In the genomic region with DNA sequence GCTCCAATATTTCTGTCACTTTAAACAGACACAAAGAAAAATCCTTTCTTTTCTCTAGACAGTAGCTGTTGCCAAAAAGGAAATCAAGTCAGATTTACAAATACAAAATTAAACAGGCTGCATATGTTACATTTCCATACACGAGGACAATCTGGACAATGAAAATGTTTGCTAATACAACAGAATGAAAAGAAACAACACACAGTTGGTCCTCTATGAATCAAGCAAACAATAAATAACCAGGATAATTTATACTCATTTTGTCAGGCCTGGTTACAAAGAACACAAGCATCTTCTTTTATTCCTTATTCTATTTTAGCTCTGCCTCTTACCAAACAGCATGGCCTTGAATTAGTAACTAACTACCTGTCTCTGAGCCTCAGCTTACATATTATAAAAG, we compare ENCODE assay signal across 30 cellular contexts.
A peak's percentile ranks its signal among the peaks of the same experiment; 100 is the strongest.
DNase-seq lines count a peak whose midpoint lies in the region; ATAC-seq and TF ChIP-seq lines count a peak whose summit lies in the region.
"Had no signal": no experiment of that assay in that cellular context is flagged by ENCODE, and none has a peak within 500 bp of the region (broad histone marks: within the 10 kb centered on the region; RNA-seq: fewer than 3 reads in every experiment).

No MANE protein-coding gene starts in this region.

- WGBS in heart right ventricle, 2 donors, result 23 to 33% methylated on average over 1 of the region's 1 CpG
- WGBS in esophagus squamous epithelium, 2 donors, result 35 to 43% methylated on average over 1 of the region's 1 CpG
- WGBS in transverse colon (ENCODE audit: low coverage in 1 of 2), 2 donors, result 29 to 33% methylated on average over 1 of the region's 1 CpG

- in situ Hi-C loops in transverse colon (cut with MboI; ENCODE audit: low pct_ligation_motif_present in 1 of 4, low pct_unique_long_range_greater_than_20kb in 1 of 4, low sequenced_read_pairs in 3 of 4), result loop anchor here in 2 of 4 donors (10.0 kb wide), 2 partner anchors 84 to 136 kb away; no protein-coding TSS in a partner anchor

- peak overlapping the region in 1 of 3 experiments; percentile 32 for H3K4me3 Mint-ChIP-seq in nephron
- H3K4me3 Mint-ChIP-seq: activated CD4-positive, alpha-beta memory T cell treated with anti-CD3 and anti-CD28 coated beads, Interleukin-2, amount 10 ng/mL, durations not matched to agents 7 days and 5 days; activated naive CD8-positive, alpha-beta T cell; CD8-positive, alpha-beta memory T cell; central memory CD8-positive, alpha-beta T cell; stimulated activated naive CD8-positive, alpha-beta T cell treated with anti-CD3 and anti-CD28 coated beads, Interleukin-15, amount 100 ng/mL, for 72 hours had no signal

- H3K27ac ChIP-seq in heart right ventricle (peak overlapping the region; percentile 54 to 87 (median 82)), esophagus squamous epithelium (peak overlapping the region in 3 of 4 donors; percentile 34 to 78 (median 71)), transverse colon (peak overlapping the region; percentile 4 to 65 (median 58)), SJCRH30 (no peak overlapping the region)

- H3K27ac Mint-ChIP-seq in nephron, result peak overlapping the region; percentile 68 to 84 (median 73)
- H3K27ac Mint-ChIP-seq: activated CD4-positive, alpha-beta memory T cell treated with anti-CD3 and anti-CD28 coated beads, Interleukin-2, amount 10 ng/mL, durations not matched to agents 7 days and 5 days; activated naive CD8-positive, alpha-beta T cell; stimulated activated naive CD8-positive, alpha-beta T cell treated with anti-CD3 and anti-CD28 coated beads, Interleukin-15, amount 100 ng/mL, for 72 hours had no signal

- no peak for TF ChIP-seq EP300 in transverse colon (IDR thresholded peaks at IDR 0.05; ENCODE audit: low read depth)

- H3K9me3 ChIP-seq in heart right ventricle, result no peaks in the 10 kb centered on the region
- no peaks in the 10 kb centered on the region for H3K9me3 ChIP-seq in esophagus squamous epithelium
- H3K9me3 ChIP-seq in transverse colon, result no peaks in the 10 kb centered on the region
- no peaks in the 10 kb centered on the region for H3K9me3 ChIP-seq in SJCRH30 (replicated peaks)
- H3K9me3 ChIP-seq: BE2C had no signal

- H3K4me3 ChIP-seq in heart right ventricle, result no peak overlapping the region
- H3K4me3 ChIP-seq in esophagus squamous epithelium, result no peak overlapping the region
- H3K4me3 ChIP-seq in transverse colon, result no peak overlapping the region
- H3K4me3 ChIP-seq in SJCRH30, result no peak overlapping the region
- H3K4me3 ChIP-seq: lung had no signal

- peaks cover 3% of the 10 kb centered on the region for H3K36me3 Mint-ChIP-seq in nephron (ENCODE audit: low read depth)

- no peaks in the 10 kb centered on the region for H3K27me3 Mint-ChIP-seq in nephron (ENCODE audit: low read depth)
- H3K27me3 Mint-ChIP-seq: activated CD4-positive, alpha-beta memory T cell treated with anti-CD3 and anti-CD28 coated beads, Interleukin-2, amount 10 ng/mL, durations not matched to agents 7 days and 5 days; activated naive CD8-positive, alpha-beta T cell; CD8-positive, alpha-beta memory T cell; central memory CD8-positive, alpha-beta T cell; stimulated activated naive CD8-positive, alpha-beta T cell treated with anti-CD3 and anti-CD28 coated beads, Interleukin-15, amount 100 ng/mL, for 72 hours had no signal

- H3K27me3 ChIP-seq in heart right ventricle (no peaks in the 10 kb centered on the region), esophagus squamous epithelium (no peaks in the 10 kb centered on the region), transverse colon (no peaks in the 10 kb centered on the region), SJCRH30 (no peaks in the 10 kb centered on the region)
- H3K27me3 ChIP-seq: BE2C had no signal

- no peaks in the 10 kb centered on the region for H3K9me3 Mint-ChIP-seq in nephron
- H3K9me3 Mint-ChIP-seq: activated CD4-positive, alpha-beta memory T cell treated with anti-CD3 and anti-CD28 coated beads, Interleukin-2, amount 10 ng/mL, durations not matched to agents 7 days and 5 days; CD8-positive, alpha-beta memory T cell; central memory CD8-positive, alpha-beta T cell; stimulated activated naive CD8-positive, alpha-beta T cell treated with anti-CD3 and anti-CD28 coated beads, Interleukin-15, amount 100 ng/mL, for 72 hours had no signal

- intact Hi-C loops in heart right ventricle (cut with DNase I) (loop anchor here in 3 of 10 donors (10.0 kb wide), 3 partner anchors 136 to 674 kb away; a partner anchor contains a TSS), Right ventricle myocardium superior (cut with DNase I) (no loop called here), esophagus squamous epithelium (cut with DNase I) (no loop called here), transverse colon (cut with DNase I; ENCODE audit: low total_unique reads) (no loop called here)

- peaks cover 66% of the 10 kb centered on the region for H3K4me1 Mint-ChIP-seq in nephron
- H3K4me1 Mint-ChIP-seq: activated CD4-positive, alpha-beta memory T cell treated with anti-CD3 and anti-CD28 coated beads, Interleukin-2, amount 10 ng/mL, durations not matched to agents 7 days and 5 days; stimulated activated naive CD8-positive, alpha-beta T cell treated with anti-CD3 and anti-CD28 coated beads, Interleukin-15, amount 100 ng/mL, for 72 hours had no signal

- H3K4me1 ChIP-seq in heart right ventricle (peaks cover 17 to 66% (median 44%) of the 10 kb centered on the region in 9 donors), esophagus squamous epithelium (peaks cover 11 to 69% (median 25%) of the 10 kb centered on the region in 3 donors), transverse colon (peaks cover 13 to 48% (median 24%) of the 10 kb centered on the region in 4 donors), SJCRH30 (peaks cover 12% of the 10 kb centered on the region)

- ATAC-seq in heart right ventricle (no peak), Right ventricle myocardium superior (ENCODE audit: poor library complexity) (no peak)
- ATAC-seq: stimulated activated naive CD8-positive, alpha-beta T cell treated with anti-CD3 and anti-CD28 coated beads, Interleukin-15, amount 100 ng/mL, for 72 hours had no signal

- DNase-seq in heart right ventricle (no peak), Right ventricle myocardium superior (no peak), esophagus squamous epithelium (lab: John Stamatoyannopoulos, UW) (no peak), transverse colon (no peak), SJCRH30 (no peak), NCI-H2107 treated with DMSO at 0.1 percent for 48 hours (lab: John Stamatoyannopoulos, UW; ENCODE audit: unreplicated experiment) (no peak)
- DNase-seq in NK-92 treated with Interleukin-12 subunit alpha and Interleukin-12 subunit beta, amount 100 ng/mL, for 24 hours (lab: John Stamatoyannopoulos, UW), result no peak
- DNase-seq: activated CD4-positive, alpha-beta memory T cell treated with anti-CD3 and anti-CD28 coated beads, Interleukin-2, amount 10 ng/mL, durations not matched to agents 7 days and 5 days; activated CD4-positive, CD25-positive, alpha-beta regulatory T cell treated with anti-CD3 and anti-CD28 coated beads, Interleukin-2, amount 50 U/mL, for 72 hours; activated effector memory CD4-positive, alpha-beta T cell treated with Interleukin-2 at 50 U/mL for 16 hours; aorta; BE2C; CD8-positive, alpha-beta memory T cell; DMS153; islet precursor cell; NCI-H1092 treated with DMSO at 0.1 percent for 48 hours; NCI-H187; NCI-H2171 treated with DMSO at 0.1 percent for 48 hours; NCI-H510A treated with DMSO at 0.1 percent for 48 hours; SHP77 treated with DMSO at 0.1 percent for 48 hours; small intestine; stimulated activated CD4-positive, alpha-beta T cell treated with anti-CD3 and anti-CD28 coated beads, Interleukin-1b, Interleukin-23, amount 100 ng/mL, for 48 hours; stimulated activated CD8-positive, alpha-beta memory T cell treated with anti-CD3 and anti-CD28 coated beads, Interleukin-4, amount 100 ng/mL, for 48 hours; stimulated activated naive CD8-positive, alpha-beta T cell treated with anti-CD3 and anti-CD28 coated beads, Interleukin-15, amount 100 ng/mL, for 72 hours; T-helper 1 cell; trophoblast cell had no signal

- peaks cover 0 to 5% (median 0%) of the 10 kb centered on the region in 9 donors for H3K36me3 ChIP-seq in heart right ventricle
- peaks cover 0 to 6% (median 0%) of the 10 kb centered on the region in 3 donors for H3K36me3 ChIP-seq in esophagus squamous epithelium
- no peaks in the 10 kb centered on the region for H3K36me3 ChIP-seq in transverse colon
- H3K36me3 ChIP-seq in SJCRH30, result no peaks in the 10 kb centered on the region
- H3K36me3 ChIP-seq: BE2C had no signal

- TF ChIP-seq CTCF in heart right ventricle (IDR thresholded peaks at IDR 0.05), result no peak
- no peak for TF ChIP-seq CTCF in esophagus squamous epithelium (IDR thresholded peaks at IDR 0.05)
- no peak for TF ChIP-seq CTCF in nephron (IDR thresholded peaks at IDR 0.05; ENCODE audit: unreplicated experiment in 3 of 3)
- no peak for TF ChIP-seq CTCF in transverse colon (IDR thresholded peaks at IDR 0.05)

- no peak for TF ChIP-seq POLR2A in esophagus squamous epithelium (IDR thresholded peaks at IDR 0.05)
- TF ChIP-seq POLR2A in transverse colon (IDR thresholded peaks at IDR 0.05), result no peak
